19 cellular contexts compared by ENCODE assay signal in the genomic region with DNA sequence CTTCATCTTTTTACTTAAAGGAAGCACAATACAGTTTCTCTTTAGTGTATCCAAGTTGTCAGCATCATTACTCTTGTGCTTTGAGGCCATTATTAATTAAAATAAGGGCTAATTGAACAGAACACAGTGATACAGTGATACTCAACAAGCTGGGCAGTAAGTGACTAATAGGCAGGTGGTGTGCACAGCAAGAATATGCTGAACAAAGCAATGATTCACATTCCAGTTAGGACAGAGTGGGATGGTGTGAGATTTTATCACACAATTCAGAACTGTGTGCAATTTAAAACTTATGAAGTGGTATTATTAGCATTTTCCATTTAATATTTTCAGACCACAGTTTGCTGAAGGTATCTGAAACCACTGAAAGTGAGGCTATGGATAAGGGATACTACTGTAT.
"Had no signal": no experiment of that assay in that cellular context is flagged by ENCODE, and none has a peak within 500 bp of the region (broad histone marks: within the 10 kb centered on the region; RNA-seq: fewer than 3 reads in every experiment).

No MANE protein-coding gene starts in this region.

- H3K27me3 Mint-ChIP-seq: activated CD4-positive, alpha-beta T cell treated with anti-CD3 and anti-CD28 coated beads, Interleukin-2, amount 10 ng/mL, durations not matched to agents 7 days and 5 days; activated naive CD8-positive, alpha-beta T cell; brain; dendritic cell treated with granulocyte-macrophage colony-stimulating factor and Interleukin-4, amounts not matched to agents 40 ng/mL and 50 ng/mL, for 4 days; naive thymus-derived CD4-positive, alpha-beta T cell; stimulated activated naive B cell treated with anti-CD40 and anti-IgM and Interleukin-4, amounts not matched to agents 10 μg/mL and 1 μg/mL and 100 μg/mL, for 72 hours had no signal

- H3K9me3 ChIP-seq: pancreas, tibial artery, uterus had no signal

- H3K4me3 Mint-ChIP-seq: activated CD4-positive, alpha-beta T cell treated with anti-CD3 and anti-CD28 coated beads, Interleukin-2, amount 10 ng/mL, durations not matched to agents 7 days and 5 days; activated naive CD8-positive, alpha-beta T cell; brain; dendritic cell treated with granulocyte-macrophage colony-stimulating factor and Interleukin-4, amounts not matched to agents 40 ng/mL and 50 ng/mL, for 4 days; immature natural killer cell; naive thymus-derived CD4-positive, alpha-beta T cell; stimulated activated naive B cell treated with anti-CD40 and anti-IgM and Interleukin-4, amounts not matched to agents 10 μg/mL and 1 μg/mL and 100 μg/mL, for 72 hours had no signal

- H3K27ac Mint-ChIP-seq: activated CD4-positive, alpha-beta T cell treated with anti-CD3 and anti-CD28 coated beads, Interleukin-2, amount 10 ng/mL, durations not matched to agents 7 days and 5 days; activated naive CD8-positive, alpha-beta T cell; brain; dendritic cell treated with granulocyte-macrophage colony-stimulating factor and Interleukin-4, amounts not matched to agents 40 ng/mL and 50 ng/mL, for 4 days; immature natural killer cell; naive thymus-derived CD4-positive, alpha-beta T cell; stimulated activated naive B cell treated with anti-CD40 and anti-IgM and Interleukin-4, amounts not matched to agents 10 μg/mL and 1 μg/mL and 100 μg/mL, for 72 hours had no signal

- H3K27ac ChIP-seq: pancreas, tibial artery, uterus had no signal

- ATAC-seq: left colon; naive thymus-derived CD4-positive, alpha-beta T cell; pancreas; stimulated activated naive B cell treated with anti-CD40 and anti-IgM and Interleukin-4, amounts not matched to agents 10 μg/mL and 1 μg/mL and 100 μg/mL, for 72 hours had no signal

- H3K4me3 ChIP-seq: lung, pancreas, tibial artery, uterus had no signal

- H3K36me3 ChIP-seq: pancreas, tibial artery, uterus had no signal

- H3K4me1 ChIP-seq: pancreas, tibial artery, uterus had no signal

- FAIRE-seq: pancreas had no signal

- H3K36me3 Mint-ChIP-seq: activated naive CD8-positive, alpha-beta T cell; brain; naive thymus-derived CD4-positive, alpha-beta T cell; stimulated activated naive B cell treated with anti-CD40 and anti-IgM and Interleukin-4, amounts not matched to agents 10 μg/mL and 1 μg/mL and 100 μg/mL, for 72 hours had no signal

- H3K27me3 ChIP-seq: pancreas, tibial artery, uterus had no signal

- DNase-seq: activated CD4-positive, alpha-beta T cell treated with anti-CD3 and anti-CD28 coated beads, Interleukin-2, amount 10 ng/mL, durations not matched to agents 7 days and 5 days; activated CD4-positive, CD25-positive, alpha-beta regulatory T cell; activated CD8-positive, alpha-beta memory T cell treated with anti-CD3 and anti-CD28 coated beads for 24 hours; activated gamma-delta T cell treated with Interleukin-2 at 50 U/mL for 16 hours; cerebellar nuclear complex; head of caudate nucleus; immature natural killer cell; left colon; naive thymus-derived CD4-positive, alpha-beta T cell; pancreas; retina; stimulated activated CD4-positive, alpha-beta T cell treated with anti-CD3 and anti-CD28 coated beads, Interleukin-4, amount 100 ng/mL, for 1 hour; stimulated activated naive B cell treated with anti-CD40 and anti-IgM and Interleukin-4, amounts not matched to agents 10 μg/mL and 1 μg/mL and 100 μg/mL, for 72 hours; tibial artery; uterus had no signal

- H3K4me1 Mint-ChIP-seq: activated CD4-positive, alpha-beta T cell treated with anti-CD3 and anti-CD28 coated beads, Interleukin-2, amount 10 ng/mL, durations not matched to agents 7 days and 5 days; brain; immature natural killer cell; naive thymus-derived CD4-positive, alpha-beta T cell; stimulated activated naive B cell treated with anti-CD40 and anti-IgM and Interleukin-4, amounts not matched to agents 10 μg/mL and 1 μg/mL and 100 μg/mL, for 72 hours had no signal
